In the genomic region with DNA sequence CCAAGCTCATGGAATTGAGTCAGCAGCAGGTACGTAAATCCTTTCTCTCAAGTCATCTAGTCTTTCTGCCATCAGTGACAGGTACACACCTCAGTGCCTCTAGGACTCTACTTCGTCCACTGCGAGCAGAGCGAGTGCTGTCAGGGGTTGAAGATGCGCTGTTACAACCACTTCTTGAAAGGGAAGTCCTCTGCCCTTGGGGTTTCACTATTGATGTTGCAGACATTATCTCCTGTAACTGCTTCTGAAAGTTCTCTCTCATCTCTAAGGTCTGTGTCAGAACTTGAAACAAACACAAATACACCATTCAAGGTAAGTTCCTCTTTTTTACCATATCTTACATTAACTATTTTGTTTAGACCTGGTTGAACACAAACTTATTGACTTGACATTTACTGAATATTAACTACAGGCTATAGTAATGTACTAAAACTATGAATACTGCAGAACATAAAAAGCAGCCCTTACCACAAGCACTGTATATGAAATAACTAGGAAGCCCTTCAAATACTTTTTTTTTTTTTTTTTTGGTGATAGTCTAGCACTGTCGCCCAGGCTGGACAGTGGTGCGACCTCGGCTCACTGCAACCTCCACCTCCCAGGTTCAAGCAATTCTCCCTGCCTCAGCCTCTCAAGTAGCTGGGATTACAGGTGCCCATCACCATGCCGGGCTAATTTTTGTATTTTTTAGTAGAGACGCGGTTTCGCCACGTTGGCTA, we compare ENCODE assay signal across 13 cellular contexts. TPM values are rescaled to one million over a fixed set of nuclear protein-coding genes. Genes with fewer than 3 reads are reported as not detected.
DNase-seq lines count a peak whose midpoint lies in the region; ATAC-seq and TF ChIP-seq lines count a peak whose summit lies in the region.
"Had no signal": no experiment of that assay in that cellular context is flagged by ENCODE, and none has a peak within 500 bp of the region (broad histone marks: within the 10 kb centered on the region; RNA-seq: fewer than 3 reads in every experiment).

No MANE protein-coding gene starts in this region.

- no peaks in the 10 kb centered on the region for H3K27me3 ChIP-seq in sigmoid colon

- TF ChIP-seq CTCF in sigmoid colon (IDR thresholded peaks at IDR 0.05) = no peak
- no peak for TF ChIP-seq CTCF in omental fat pad (IDR thresholded peaks at IDR 0.05)

- H3K27ac ChIP-seq in sigmoid colon = no peak overlapping the region

- no peaks in the 10 kb centered on the region for H3K4me1 Mint-ChIP-seq in activated T-helper 17 cell treated with anti-CD3 and anti-CD28 coated beads, Interleukin-2, amount 50 U/mL, for 72 hours
- H3K4me1 Mint-ChIP-seq: activated naive CD4-positive, alpha-beta T cell treated with anti-CD3 and anti-CD28 coated beads, Interleukin-2, amount 10 ng/mL, durations not matched to agents 7 days and 5 days had no signal

- no peaks in the 10 kb centered on the region for H3K9me3 Mint-ChIP-seq in activated T-helper 17 cell treated with anti-CD3 and anti-CD28 coated beads, Interleukin-2, amount 50 U/mL, for 72 hours
- H3K9me3 Mint-ChIP-seq: activated naive CD4-positive, alpha-beta T cell treated with anti-CD3 and anti-CD28 coated beads, Interleukin-2, amount 10 ng/mL, durations not matched to agents 7 days and 5 days; T-helper 1 cell treated with Interleukin-12 subunit alpha and Interleukin-12 subunit beta and Interleukin-4 antibody, amounts not matched to agents 30 μg/mL and 1 μg/mL, for 36 hours had no signal

- H3K4me1 ChIP-seq in sigmoid colon = no peaks in the 10 kb centered on the region

- no peak for TF ChIP-seq EP300 in sigmoid colon (IDR thresholded peaks at IDR 0.05)

- DNase-seq in head of caudate nucleus (no peak), amniotic stem cell (lab: John Stamatoyannopoulos, UW) (no peak), sigmoid colon (no peak), omental fat pad (ENCODE audit: low spot score) (no peak)
- DNase-seq: activated naive CD4-positive, alpha-beta T cell treated with anti-CD3 and anti-CD28 coated beads, Interleukin-2, amount 10 ng/mL, durations not matched to agents 7 days and 5 days; DMS79 treated with DMSO at 0.1 percent for 48 hours; effector CD8-positive, alpha-beta T cell; occipital lobe had no signal

- peaks cover 100% of the 10 kb centered on the region for H3K36me3 Mint-ChIP-seq in activated T-helper 17 cell treated with anti-CD3 and anti-CD28 coated beads, Interleukin-2, amount 50 U/mL, for 72 hours (ENCODE audit: low read depth)

- no peak for TF ChIP-seq POLR2A in sigmoid colon (IDR thresholded peaks at IDR 0.05)

- WGBS in sigmoid colon, 2 donors = 92 to 94% methylated on average over 13 of the region's 13 CpGs

- no peak overlapping the region for H3K4me3 ChIP-seq in sigmoid colon

- H3K36me3 ChIP-seq in sigmoid colon = peaks cover 15 to 96% (median 21%) of the 10 kb centered on the region in 4 donors

- H3K9me3 ChIP-seq in sigmoid colon = no peaks in the 10 kb centered on the region

- intact Hi-C loops in head of caudate nucleus (cut with DNase I) (no loop called here), sigmoid colon (cut with DNase I) (no loop called here)

- no peak overlapping the region for H3K4me3 Mint-ChIP-seq in activated T-helper 17 cell treated with anti-CD3 and anti-CD28 coated beads, Interleukin-2, amount 50 U/mL, for 72 hours
- H3K4me3 Mint-ChIP-seq: activated naive CD4-positive, alpha-beta T cell treated with anti-CD3 and anti-CD28 coated beads, Interleukin-2, amount 10 ng/mL, durations not matched to agents 7 days and 5 days; T-helper 1 cell treated with Interleukin-12 subunit alpha and Interleukin-12 subunit beta and Interleukin-4 antibody, amounts not matched to agents 30 μg/mL and 1 μg/mL, for 36 hours had no signal

- no peaks in the 10 kb centered on the region for H3K27me3 Mint-ChIP-seq in activated T-helper 17 cell treated with anti-CD3 and anti-CD28 coated beads, Interleukin-2, amount 50 U/mL, for 72 hours
- H3K27me3 Mint-ChIP-seq: activated naive CD4-positive, alpha-beta T cell treated with anti-CD3 and anti-CD28 coated beads, Interleukin-2, amount 10 ng/mL, durations not matched to agents 7 days and 5 days had no signal

- H3K27ac Mint-ChIP-seq in activated T-helper 17 cell treated with anti-CD3 and anti-CD28 coated beads, Interleukin-2, amount 50 U/mL, for 72 hours = no peak overlapping the region
- H3K27ac Mint-ChIP-seq: activated naive CD4-positive, alpha-beta T cell treated with anti-CD3 and anti-CD28 coated beads, Interleukin-2, amount 10 ng/mL, durations not matched to agents 7 days and 5 days; T-helper 1 cell treated with Interleukin-12 subunit alpha and Interleukin-12 subunit beta and Interleukin-4 antibody, amounts not matched to agents 30 μg/mL and 1 μg/mL, for 36 hours had no signal

- peak; percentile 99 for ATAC-seq in GM18858 (IDR thresholded peaks at IDR 0.05; ENCODE audit: unreplicated experiment)
- ATAC-seq in GM21367 (IDR thresholded peaks at IDR 0.05; ENCODE audit: unreplicated experiment) = peak; percentile 100
- peak; percentile 100 for ATAC-seq in HG03064 (IDR thresholded peaks at IDR 0.05; ENCODE audit: low read depth, unreplicated experiment)
- peak; percentile 23 for ATAC-seq in activated T-helper 17 cell treated with anti-CD3 and anti-CD28 coated beads, Interleukin-2, amount 50 U/mL, for 72 hours (replicated peaks)
- no peak for ATAC-seq in omental fat pad (ENCODE audit: low FRiP score)

RNA-seq across cellular contexts. Expression of gene TOPBP1, which starts 41.5 kb away (rescaled TPM):
- total RNA-seq in activated T-helper 17 cell treated with anti-CD3 and anti-CD28 coated beads, Interleukin-2, amount 50 U/mL, for 72 hours = 10 to 100 TPM; 86.0 to 96.7 TPM
- total RNA-seq in sigmoid colon = 10 to 100 TPM; 14.1 to 30.2 (median 16.8) TPM
- 10 to 100 TPM in 1 of 3 donors, 1 to 10 TPM in 2; 4.8 to 15.9 (median 8.8) TPM for polyA plus RNA-seq in sigmoid colon
- total RNA-seq in omental fat pad = 10 to 100 TPM; 20.7 to 42.2 (median 28.7) TPM

RNA-seq across cellular contexts. Expression of gene CDV3, which starts 46.7 kb away (rescaled TPM):
- total RNA-seq in activated T-helper 17 cell treated with anti-CD3 and anti-CD28 coated beads, Interleukin-2, amount 50 U/mL, for 72 hours = 100 to 1,000 TPM; 131 to 245 TPM
- total RNA-seq in sigmoid colon = 100 to 1,000 TPM in 3 of 4 donors, 10 to 100 TPM in 1; 93.1 to 120 (median 111) TPM
- polyA plus RNA-seq in sigmoid colon = 100 to 1,000 TPM in 1 of 3 donors, 10 to 100 TPM in 2; 63.7 to 105 (median 74.2) TPM
- 100 to 1,000 TPM; 103 to 290 (median 213) TPM for total RNA-seq in omental fat pad
